In genomic region chr5:36876389-36876964, GRCh38 we compare ENCODE assay signal across 8 cellular contexts. TPM values are rescaled to one million over a fixed set of nuclear protein-coding genes. Genes with fewer than 3 reads are reported as not detected.
A peak's percentile ranks its signal among the peaks of the same experiment; 100 is the strongest.
DNase-seq lines count a peak whose midpoint lies in the region; ATAC-seq and TF ChIP-seq lines count a peak whose summit lies in the region.

Gene NIPBL (plus strand): TSS chr5:36876769. CDS start chr5:36953697, 76,928 bp downstream.

- no peaks in the 10 kb centered on the region for H3K27me3 ChIP-seq in DND-41 (ENCODE audit: insufficient read depth, low read length, poor library complexity)
- no peaks in the 10 kb centered on the region for H3K27me3 ChIP-seq in GM23248 (replicated peaks; ENCODE audit: insufficient read depth)
- H3K27me3 ChIP-seq in Karpas-422 (ENCODE audit: low read length): no peaks in the 10 kb centered on the region
- no peaks in the 10 kb centered on the region for H3K27me3 ChIP-seq in naive thymus-derived CD4-positive, alpha-beta T cell (ENCODE audit: control insufficient read depth in 2 of 2, insufficient read depth in 2 of 2, low read length in 2 of 2)

- H3F3A ChIP-seq in GM23248 (ENCODE audit: insufficient read depth): peaks cover 27% of the 10 kb centered on the region

- H3K9me2 ChIP-seq in GM23248 (ENCODE audit: insufficient read depth): no peaks in the 10 kb centered on the region
- no peaks in the 10 kb centered on the region for H3K9me2 ChIP-seq in Karpas-422 (replicated peaks; ENCODE audit: insufficient read depth, low read length)

- H3K4me1 Mint-ChIP-seq in naive thymus-derived CD4-positive, alpha-beta T cell: peaks cover 25 to 71% (median 62%) of the 10 kb centered on the region in 7 donors
- peaks cover 17 to 41% of the 10 kb centered on the region in 2 donors for H3K4me1 Mint-ChIP-seq in stimulated activated naive B cell treated with anti-CD40 and anti-IgM and Interleukin-4, amounts not matched to agents 10 μg/mL and 1 μg/mL and 100 μg/mL, for 72 hours

- CTCF ChIA-PET in naive thymus-derived CD4-positive, alpha-beta T cell (lab: Charles Lee): interaction anchor here (0.6 to 1.5 kb wide), 3 partner anchors 9 to 611 kb away, joined by 3 read pairs; no protein-coding TSS in a partner anchor

- TF ChIP-seq CTCF in DND-41 (IDR thresholded peaks at IDR 0.05; ENCODE audit: borderline replicate concordance, extremely low read depth, low read length, poor library complexity, severe bottlenecking): no peak

- H3K27ac Mint-ChIP-seq in naive thymus-derived CD4-positive, alpha-beta T cell: peak within 1 kb of the TSS; percentile 91 to 99 (median 96)
- H3K27ac Mint-ChIP-seq in stimulated activated naive B cell treated with anti-CD40 and anti-IgM and Interleukin-4, amounts not matched to agents 10 μg/mL and 1 μg/mL and 100 μg/mL, for 72 hours: peak within 1 kb of the TSS; percentile 97

- H2AFZ ChIP-seq in DND-41 (ENCODE audit: low read depth, low read length): peak within 1 kb of the TSS; percentile 89
- H2AFZ ChIP-seq in GM23248: peak within 1 kb of the TSS; percentile 95
- H2AFZ ChIP-seq in Karpas-422 (ENCODE audit: low read length): 0 out of 2 replicates have a peak within 1 kb of the TSS, but pooled peaks have one; percentile 35

- intact Hi-C loops in naive thymus-derived CD4-positive, alpha-beta T cell (cut with micrococcal nuclease): loop anchor here (1.0 to 10.0 kb wide), 19 partner anchors 11 to 1961 kb away; partner anchors contain the start of genes DNAJC21 (in 2 of the 2), NUP155 (in 2 of the 2), SKP2 (in 2 of the 2) and BRIX1 (in 1 of the 2)

- in situ Hi-C loops in GM23248 (cut with MboI): no loop called here

- POLR2A ChIA-PET in naive thymus-derived CD4-positive, alpha-beta T cell (lab: Charles Lee): interaction anchor here (0.5 to 2.7 kb wide), 16 partner anchors 9 to 1258 kb away, joined by 3 to 18 read pairs (median 4); partner anchors contain the start of genes NADK2, NUP155 and WDR70

- peaks cover 14% of the 10 kb centered on the region for H3K36me3 ChIP-seq in DND-41 (ENCODE audit: insufficient read depth, low read length)
- H3K36me3 ChIP-seq in GM23248 (ENCODE audit: low read depth): peaks cover 4% of the 10 kb centered on the region; the same call in 1 of the 2 replicates
- H3K36me3 ChIP-seq in Karpas-422 (ENCODE audit: insufficient read depth, low read length): peaks cover 14% of the 10 kb centered on the region; the same call in 1 of the 2 replicates
- H3K36me3 ChIP-seq in naive thymus-derived CD4-positive, alpha-beta T cell (ENCODE audit: control insufficient read depth in 2 of 3, insufficient read depth in 3 of 3, low read length in 3 of 3): peaks cover 0 to 14% (median 0%) of the 10 kb centered on the region in 3 experiments

- H3K9ac ChIP-seq in DND-41 (ENCODE audit: low read depth, low read length) (peak within 1 kb of the TSS; percentile 98), GM23248 (peak within 1 kb of the TSS; percentile 98), Karpas-422 (ENCODE audit: low read length) (peak within 1 kb of the TSS; percentile 98)

- H3K4me2 ChIP-seq in DND-41 (ENCODE audit: insufficient read depth, low read length) (peak within 1 kb of the TSS; percentile 91), GM23248 (ENCODE audit: unreplicated experiment) (peak within 1 kb of the TSS; percentile 99), Karpas-422 (ENCODE audit: low read depth, low read length, poor library complexity, severe bottlenecking) (peak within 1 kb of the TSS; percentile 75)

- peaks cover 0 to 9% (median 0%) of the 10 kb centered on the region in 5 donors for H3K36me3 Mint-ChIP-seq in naive thymus-derived CD4-positive, alpha-beta T cell
- peaks cover 5 to 11% of the 10 kb centered on the region in 2 donors for H3K36me3 Mint-ChIP-seq in stimulated activated naive B cell treated with anti-CD40 and anti-IgM and Interleukin-4, amounts not matched to agents 10 μg/mL and 1 μg/mL and 100 μg/mL, for 72 hours

- peaks cover 64% of the 10 kb centered on the region for H4K20me1 ChIP-seq in DND-41 (ENCODE audit: insufficient read depth, low read length)
- peaks cover 5% of the 10 kb centered on the region; the same call in 1 of the 2 replicates for H4K20me1 ChIP-seq in GM23248 (ENCODE audit: insufficient read depth)
- peaks cover 42% of the 10 kb centered on the region for H4K20me1 ChIP-seq in Karpas-422 (ENCODE audit: insufficient read depth, low read depth, low read length)

- DNase-seq in DND-41: peak; percentile 93
- DNase-seq in GM23248: peak; percentile 98
- peak; percentile 97 for DNase-seq in Karpas-422
- DNase-seq in RKO (ENCODE audit: low spot score): peak; percentile 94
- peak; percentile 84 for DNase-seq in activated T-helper 1 cell treated with Interleukin-2 at 50 U/mL for 16 hours (ENCODE audit: low read depth)
- DNase-seq in fibroblast of gingiva (ENCODE audit: low read depth): peak; percentile 96
- DNase-seq in naive thymus-derived CD4-positive, alpha-beta T cell: peak; percentile 75 to 94 (median 91)
- DNase-seq in stimulated activated naive B cell treated with anti-CD40 and anti-IgM and Interleukin-4, amounts not matched to agents 10 μg/mL and 1 μg/mL and 100 μg/mL, for 72 hours: peak; percentile 85

- WGBS in GM23248 (ENCODE audit: low coverage in 1 of 2, low lambda C conversion rate in 2 of 2, missing lambda C conversion rate in 2 of 2), 2 experiments: 0 to 1% methylated on average over 41 to 60 of the region's 60 CpGs

- H3K27me3 Mint-ChIP-seq in naive thymus-derived CD4-positive, alpha-beta T cell: no peaks in the 10 kb centered on the region
- no peaks in the 10 kb centered on the region for H3K27me3 Mint-ChIP-seq in stimulated activated naive B cell treated with anti-CD40 and anti-IgM and Interleukin-4, amounts not matched to agents 10 μg/mL and 1 μg/mL and 100 μg/mL, for 72 hours

- H3K4me1 ChIP-seq in DND-41 (ENCODE audit: insufficient read depth, low read length) (peaks cover 67% of the 10 kb centered on the region), GM23248 (ENCODE audit: insufficient read depth) (peaks cover 47% of the 10 kb centered on the region), Karpas-422 (ENCODE audit: low read length) (peaks cover 66% of the 10 kb centered on the region)
- peaks cover 26 to 34% of the 10 kb centered on the region in 2 donors for H3K4me1 ChIP-seq in naive thymus-derived CD4-positive, alpha-beta T cell (ENCODE audit: control insufficient read depth in 2 of 2, insufficient read depth in 2 of 2, low read length in 2 of 2)

- H3K27ac ChIP-seq in DND-41 (ENCODE audit: low read length) (peak within 1 kb of the TSS; percentile 94), GM23248 (peak within 1 kb of the TSS; percentile 95), Karpas-422 (ENCODE audit: low read length) (peak within 1 kb of the TSS; percentile 87)
- peak within 1 kb of the TSS; percentile 98 for H3K27ac ChIP-seq in naive thymus-derived CD4-positive, alpha-beta T cell (ENCODE audit: low read depth, low read length)

- H3K4me3 ChIP-seq in DND-41 (ENCODE audit: low read depth in 1 of 2, low read length in 2 of 2): peak within 1 kb of the TSS; percentile 75 to 94
- H3K4me3 ChIP-seq in GM23248: peak within 1 kb of the TSS; percentile 87
- H3K4me3 ChIP-seq in Karpas-422 (ENCODE audit: low read length): peak within 1 kb of the TSS; percentile 84
- H3K4me3 ChIP-seq in naive thymus-derived CD4-positive, alpha-beta T cell (ENCODE audit: low read length): peak within 1 kb of the TSS; percentile 98

- peak; percentile 73 for ATAC-seq in DND-41 (ENCODE audit: insufficient read depth, low read depth)
- peak; percentile 77 for ATAC-seq in naive thymus-derived CD4-positive, alpha-beta T cell
- ATAC-seq in stimulated activated naive B cell treated with anti-CD40 and anti-IgM and Interleukin-4, amounts not matched to agents 10 μg/mL and 1 μg/mL and 100 μg/mL, for 72 hours (replicated peaks): peak; percentile 76 to 81

- no peaks in the 10 kb centered on the region for H3K9me3 ChIP-seq in DND-41 (ENCODE audit: insufficient read depth, low read length, severe bottlenecking)
- H3K9me3 ChIP-seq in GM23248 (ENCODE audit: low read depth): no peaks in the 10 kb centered on the region
- H3K9me3 ChIP-seq in Karpas-422 (ENCODE audit: low read length): no peaks in the 10 kb centered on the region
- H3K9me3 ChIP-seq in naive thymus-derived CD4-positive, alpha-beta T cell (ENCODE audit: control insufficient read depth in 2 of 3, low read length in 3 of 3): no peaks in the 10 kb centered on the region

- peaks cover 99% of the 10 kb centered on the region for H3K79me2 ChIP-seq in DND-41 (ENCODE audit: insufficient read depth, low read length)
- H3K79me2 ChIP-seq in GM23248 (ENCODE audit: insufficient read depth): peaks cover 96% of the 10 kb centered on the region
- peaks cover 98% of the 10 kb centered on the region for H3K79me2 ChIP-seq in Karpas-422 (ENCODE audit: low read length)

- peak within 1 kb of the TSS; percentile 88 to 97 (median 94) for H3K4me3 Mint-ChIP-seq in naive thymus-derived CD4-positive, alpha-beta T cell
- peak within 1 kb of the TSS; percentile 89 to 93 for H3K4me3 Mint-ChIP-seq in stimulated activated naive B cell treated with anti-CD40 and anti-IgM and Interleukin-4, amounts not matched to agents 10 μg/mL and 1 μg/mL and 100 μg/mL, for 72 hours

- no peaks in the 10 kb centered on the region for H3K9me3 Mint-ChIP-seq in naive thymus-derived CD4-positive, alpha-beta T cell
- no peaks in the 10 kb centered on the region for H3K9me3 Mint-ChIP-seq in stimulated activated naive B cell treated with anti-CD40 and anti-IgM and Interleukin-4, amounts not matched to agents 10 μg/mL and 1 μg/mL and 100 μg/mL, for 72 hours

RNA-seq across cellular contexts. Expression of gene NIPBL, which starts in this region (rescaled TPM):
- total RNA-seq in GM23248 (2014; rRNA removed; shearing (Covaris generic)): 12.5 and 16.9 TPM in 2 replicates
- 15.1 and 15.7 TPM in 2 replicates for polyA plus RNA-seq in GM23248 (2016; fragmentation: Nextera tagmentation; extraction: Ambion mirVana)
- 38.1 and 65.9 TPM in 2 replicates for total RNA-seq in Karpas-422 (2014; rRNA removed; shearing (Covaris generic); ENCODE audit: low replicate concordance)
- 100 to 1,000 TPM in 4 of 5 experiments, 10 to 100 TPM in 1; 68.9 to 123 (median 112) TPM for total RNA-seq in naive thymus-derived CD4-positive, alpha-beta T cell
- 10 to 100 TPM; 28.2 to 43.0 TPM for polyA plus RNA-seq in naive thymus-derived CD4-positive, alpha-beta T cell

Comparison
In these comparisons a context has a peak if more than half of its experiments do, and no peak if none do; other contexts are left out.
1. Peak in every context shown above with its lines: DNase-seq, ATAC-seq, H3K4me3 ChIP-seq and H3K27ac ChIP-seq.
2. H2AFZ ChIP-seq: peak in every context shown above with its lines; median percentile 95 in GM23248; 89 in DND-41; 35 in Karpas-422.